Comparison of ENCODE assay signal across 8 cellular contexts in the genomic region with DNA sequence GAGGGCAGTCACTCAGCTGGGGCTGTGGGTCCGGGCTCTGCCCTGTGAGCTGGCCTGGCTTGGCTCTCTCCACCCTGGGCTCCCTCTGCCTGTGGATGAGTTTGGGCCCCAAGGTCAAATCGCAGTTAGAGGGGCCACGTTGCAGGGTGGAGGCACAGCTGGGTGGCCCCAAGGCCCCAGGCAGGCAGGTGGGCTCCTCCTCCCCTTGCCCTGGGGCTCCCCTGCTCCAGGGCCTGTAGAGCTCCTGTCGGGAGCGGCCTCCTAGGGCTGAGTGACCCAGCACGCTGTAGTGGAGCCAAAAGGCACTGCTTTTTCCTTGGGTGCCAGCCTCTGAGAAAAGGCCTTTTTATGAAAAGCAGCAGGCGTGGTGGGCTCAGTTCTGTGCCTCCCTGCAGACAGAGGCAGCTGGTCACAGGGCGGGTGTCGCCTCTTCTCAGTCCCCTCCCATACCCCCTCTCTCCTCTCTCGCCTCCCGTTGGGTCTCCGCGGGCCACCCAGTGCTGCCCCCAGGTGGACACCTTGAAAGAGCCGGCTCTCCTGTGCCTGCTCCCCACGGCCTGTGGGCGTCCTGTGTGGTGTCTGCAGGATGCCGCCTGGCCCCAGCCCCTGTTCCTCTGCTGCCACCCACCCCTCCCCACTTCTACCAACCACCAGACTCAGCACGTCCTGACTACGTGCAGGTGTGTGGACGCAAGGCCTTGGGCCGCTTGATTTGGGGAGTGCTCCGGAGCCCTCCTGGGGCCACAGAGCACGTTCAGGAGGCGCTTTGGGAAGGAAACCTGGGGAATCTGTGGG. TPM values are rescaled to one million over a fixed set of nuclear protein-coding genes. Genes with fewer than 3 reads are reported as not detected.
DNase-seq lines count a peak whose midpoint lies in the region; ATAC-seq and TF ChIP-seq lines count a peak whose summit lies in the region.

No MANE protein-coding gene starts in this region.

- H3K4me2 ChIP-seq in neuronal stem cell (ENCODE audit: insufficient read depth, low read length, poor library complexity, severe bottlenecking), result no peak overlapping the region

- no peak overlapping the region for H2BK5ac ChIP-seq in neuronal stem cell (ENCODE audit: low read length)

- peaks cover 27 to 80% of the 10 kb centered on the region in 2 donors for H3K36me3 ChIP-seq in neuronal stem cell (replicated peaks in 1 of 2; ENCODE audit: control insufficient read depth in 2 of 2, insufficient read depth in 2 of 2, low read length in 2 of 2)

- peaks cover 18% of the 10 kb centered on the region for H3K36me3 Mint-ChIP-seq in type B pancreatic cell

- peak overlapping the region; percentile 73 for H3K9ac ChIP-seq in neuronal stem cell (ENCODE audit: low read depth, low read length, poor library complexity)

- TF ChIP-seq CTCF in type B pancreatic cell (conservative IDR thresholded peaks at IDR 0.05), result peak; percentile 80

- no peak overlapping the region for H3K4ac ChIP-seq in neuronal stem cell (ENCODE audit: low read length)

- no peaks in the 10 kb centered on the region for H3K9me3 Mint-ChIP-seq in type B pancreatic cell

- WGBS in neuronal stem cell (ENCODE audit: extremely low coverage in 2 of 2, insufficient read length in 2 of 2, insufficient replicate concordance in 1 of 2), 2 donors, result no CpG with 5 or more reads among the region's 24 CpGs

- no peaks in the 10 kb centered on the region for H3K27me3 Mint-ChIP-seq in type B pancreatic cell

- H3K4me3 ChIP-seq in neuronal stem cell (ENCODE audit: low read length in 2 of 2), result no peak overlapping the region

- H3K27ac ChIP-seq in neuronal stem cell (replicated peaks; ENCODE audit: low read length), result no peak overlapping the region

- no peaks in the 10 kb centered on the region for H3K27me3 ChIP-seq in neuronal stem cell (ENCODE audit: control insufficient read depth in 3 of 3, insufficient read depth in 3 of 3, low read depth in 1 of 3, low read length in 3 of 3)

- H3K18ac ChIP-seq in neuronal stem cell (ENCODE audit: low read length), result peak overlapping the region; percentile 83

- H2BK120ac ChIP-seq in neuronal stem cell (ENCODE audit: low read depth, low read length), result no peak overlapping the region

- no peak overlapping the region for H3K4me3 Mint-ChIP-seq in type B pancreatic cell

- peaks cover 36% of the 10 kb centered on the region for H3K79me1 ChIP-seq in neuronal stem cell (ENCODE audit: low read depth, low read length)

- DNase-seq in AG08396 (ENCODE audit: low spot score) (peak; percentile 84), NCI-H69 (lab: John Stamatoyannopoulos, UW) (peak; percentile 54), activated T-cell treated with anti-CD3 and anti-CD28 coated beads for 24 hours (ENCODE audit: low read depth) (peak; percentile 55), fibroblast of gingiva (ENCODE audit: low read depth) (peak; percentile 24), neuronal stem cell (ENCODE audit: low spot score) (no peak), type B pancreatic cell (ENCODE audit: extremely low spot score, unreplicated experiment) (no peak)

- peaks cover 11% of the 10 kb centered on the region for H3K4me1 Mint-ChIP-seq in type B pancreatic cell (ENCODE audit: unreplicated experiment)

- ATAC-seq in GM19043 (IDR thresholded peaks at IDR 0.05; ENCODE audit: low read depth, unreplicated experiment) (peak; percentile 61), GM18498 (IDR thresholded peaks at IDR 0.05; ENCODE audit: unreplicated experiment) (no peak)

- H3K23ac ChIP-seq in neuronal stem cell (ENCODE audit: low read depth, low read length, poor library complexity), result peak overlapping the region; percentile 35

- no peak overlapping the region for H4K8ac ChIP-seq in neuronal stem cell (ENCODE audit: low read depth, low read length)

- peaks cover 2 to 5% of the 10 kb centered on the region in 2 donors for H3K9me3 ChIP-seq in neuronal stem cell (replicated peaks in 1 of 2; ENCODE audit: control insufficient read depth in 2 of 2, insufficient read depth in 1 of 2, low read depth in 1 of 2, low read length in 2 of 2)

- H2AK5ac ChIP-seq in neuronal stem cell (ENCODE audit: low read depth, low read length), result peak overlapping the region; percentile 6

- peak overlapping the region; percentile 0 for H3K14ac ChIP-seq in neuronal stem cell (ENCODE audit: low read length)

- H3K27ac Mint-ChIP-seq in type B pancreatic cell, result no peak overlapping the region

- H2BK15ac ChIP-seq in neuronal stem cell (ENCODE audit: low read length), result no peak overlapping the region

- H3K4me1 ChIP-seq in neuronal stem cell (ENCODE audit: control insufficient read depth in 2 of 2, insufficient read depth in 1 of 2, low read depth in 1 of 2, low read length in 2 of 2), result peaks cover 4% of the 10 kb centered on the region in 2 donors

- H4K91ac ChIP-seq in neuronal stem cell (ENCODE audit: low read depth, low read length, poor library complexity), result no peak overlapping the region

- H2BK12ac ChIP-seq in neuronal stem cell (ENCODE audit: low read length), result peak overlapping the region; percentile 60

- no peak overlapping the region for H2AFZ ChIP-seq in neuronal stem cell (ENCODE audit: low read length)

RNA-seq across cellular contexts. Expression of gene SS18L1, which starts 13.2 kb away (rescaled TPM):
- 13.7 TPM for polyA plus RNA-seq in neuronal stem cell (2013, experiment 1 of 2)
- polyA plus RNA-seq in neuronal stem cell (2013, experiment 2 of 2), result 13.4 TPM
- 20.5 and 25.5 TPM in 2 replicates for total RNA-seq in type B pancreatic cell (ENCODE audit: low replicate concordance)

RNA-seq across cellular contexts. Expression of gene PSMA7, which starts 13.6 kb away (rescaled TPM):
- 299 TPM for polyA plus RNA-seq in neuronal stem cell (2013, experiment 1 of 2)
- polyA plus RNA-seq in neuronal stem cell (2013, experiment 2 of 2), result 308 TPM
- total RNA-seq in type B pancreatic cell (ENCODE audit: low replicate concordance), result 207 and 236 TPM in 2 replicates

RNA-seq across cellular contexts. Expression of gene MTG2, which starts 26.0 kb away (rescaled TPM):
- polyA plus RNA-seq in neuronal stem cell (2013, experiment 1 of 2), result 24.2 TPM
- 25.1 TPM for polyA plus RNA-seq in neuronal stem cell (2013, experiment 2 of 2)
- total RNA-seq in type B pancreatic cell (ENCODE audit: low replicate concordance), result 35.6 and 37.4 TPM in 2 replicates

RNA-seq across cellular contexts. Expression of gene LSM14B, which starts 34.5 kb away (rescaled TPM):
- 74.7 TPM for polyA plus RNA-seq in neuronal stem cell (2013, experiment 1 of 2)
- polyA plus RNA-seq in neuronal stem cell (2013, experiment 2 of 2), result 78.8 TPM
- total RNA-seq in type B pancreatic cell (ENCODE audit: low replicate concordance), result 45.6 and 66.3 TPM in 2 replicates

Comparison
In these comparisons a context has a peak if more than half of its experiments do, and no peak if none do; other contexts are left out.
1. DNase-seq: peak in AG08396 (single experiment), NCI-H69 (single experiment), activated T-cell treated with anti-CD3 and anti-CD28 coated beads for 24 hours (single experiment) and fibroblast of gingiva (single experiment); none in neuronal stem cell (single experiment) and type B pancreatic cell (single experiment).